ENCODE assay signal across 1 cellular context in the genomic region with DNA sequence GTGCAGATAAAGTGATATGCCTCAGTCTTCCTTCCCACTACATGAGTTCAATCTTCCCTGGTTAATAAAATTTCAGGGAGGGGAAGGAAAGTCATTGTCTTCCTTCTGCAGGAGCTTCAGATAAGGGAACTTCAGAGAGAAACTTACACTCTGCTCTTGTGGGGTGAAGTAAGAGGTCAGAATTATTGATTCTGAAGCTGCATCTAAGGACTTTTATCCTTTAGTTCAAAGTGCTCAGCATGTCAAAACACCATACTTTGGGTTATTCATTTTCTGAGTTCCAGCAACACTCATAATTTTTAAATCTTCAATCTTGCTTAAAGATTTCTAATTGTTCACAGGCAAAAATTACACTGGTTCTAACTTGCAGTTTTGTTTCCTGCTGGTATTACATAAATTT. TPM values are rescaled to one million over a fixed set of nuclear protein-coding genes. Genes with fewer than 3 reads are reported as not detected.
"Had no signal": no experiment of that assay in that cellular context is flagged by ENCODE, and none has a peak within 500 bp of the region (broad histone marks: within the 10 kb centered on the region; RNA-seq: fewer than 3 reads in every experiment).

No MANE protein-coding gene starts in this region.

RNA-seq across cellular contexts. Expression of a gene that starts 33.0 kb away (rescaled TPM):
- total RNA-seq: GM12878 had no signal
- polyA plus RNA-seq: GM12878 had no signal
